Comparison of ENCODE assay signal across 27 cellular contexts in the genomic region with DNA sequence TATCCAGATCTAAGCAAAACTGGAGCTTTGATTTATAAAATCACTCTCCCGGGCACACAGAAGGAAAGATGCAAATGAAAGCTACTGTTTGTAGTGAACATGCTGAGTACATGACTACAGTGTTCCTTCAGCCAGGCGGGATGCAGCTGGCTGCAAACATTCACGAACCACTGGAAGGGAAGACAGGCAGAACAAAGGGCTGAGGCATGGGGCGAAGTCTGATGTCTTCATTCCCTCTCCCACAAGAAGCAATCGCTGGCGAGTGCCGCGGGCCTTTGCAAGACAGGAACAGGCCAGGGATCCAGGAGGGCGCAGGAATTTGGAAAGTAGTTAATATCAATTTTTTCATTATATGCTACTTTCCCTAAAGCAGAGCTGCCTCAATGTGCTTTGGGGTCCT.
DNase-seq lines count a peak whose midpoint lies in the region; FAIRE-seq and TF ChIP-seq lines count a peak whose summit lies in the region.
"Had no signal": no experiment of that assay in that cellular context is flagged by ENCODE, and none has a peak within 500 bp of the region (broad histone marks: within the 10 kb centered on the region; RNA-seq: fewer than 3 reads in every experiment).

No MANE protein-coding gene starts in this region.

- peaks cover 30% of the 10 kb centered on the region for H3K9me3 Mint-ChIP-seq in endodermal cell
- peaks cover 24% of the 10 kb centered on the region for H3K9me3 Mint-ChIP-seq in neural crest cell
- peaks cover 7% of the 10 kb centered on the region for H3K9me3 Mint-ChIP-seq in activated T-cell treated with anti-CD3 and anti-CD28 coated beads, Interleukin-2, amount 50 U/mL, for 24 hours

- H3K27me3 Mint-ChIP-seq in endodermal cell (ENCODE audit: insufficient read depth) (peaks cover 17% of the 10 kb centered on the region), neural crest cell (ENCODE audit: low read depth) (peaks cover 28% of the 10 kb centered on the region)
- H3K27me3 Mint-ChIP-seq in activated T-cell treated with anti-CD3 and anti-CD28 coated beads, Interleukin-2, amount 50 U/mL, for 24 hours = peaks cover 9% of the 10 kb centered on the region
- H3K27me3 Mint-ChIP-seq: activated CD4-positive, alpha-beta T cell treated with anti-CD3 and anti-CD28 coated beads, Interleukin-2, amount 10 ng/mL, durations not matched to agents 24 days and 14 days had no signal

- H3K4me1 Mint-ChIP-seq in endodermal cell (no peaks in the 10 kb centered on the region), neural crest cell (peaks cover 21% of the 10 kb centered on the region)
- no peaks in the 10 kb centered on the region for H3K4me1 Mint-ChIP-seq in activated T-cell treated with anti-CD3 and anti-CD28 coated beads, Interleukin-2, amount 50 U/mL, for 24 hours (ENCODE audit: low read depth)
- H3K4me1 Mint-ChIP-seq: activated CD4-positive, alpha-beta T cell treated with anti-CD3 and anti-CD28 coated beads, Interleukin-2, amount 10 ng/mL, durations not matched to agents 24 days and 14 days; stimulated activated effector memory CD8-positive, alpha-beta T cell treated with anti-CD3 and anti-CD28 coated beads, Interleukin-12 subunit alpha, Interleukin-12 subunit beta, amount 100 ng/mL, for 72 hours had no signal

- no peak overlapping the region for H3K9ac ChIP-seq in endodermal cell (ENCODE audit: extremely low read depth, low read length, poor library complexity, severe bottlenecking)
- H3K9ac ChIP-seq: BLaER1 treated with 17β-estradiol and CSF1 and Interleukin-3, amounts not matched to agents 10 nM and 100 nM; GM23248 had no signal

- FAIRE-seq in HTR-8/SVneo (lab: Jason Lieb, UNC) = no peak

- H3K4me3 ChIP-seq in endodermal cell (ENCODE audit: low read length) = no peak overlapping the region
- H3K4me3 ChIP-seq: BLaER1 treated with 17β-estradiol and CSF1 and Interleukin-3, amounts not matched to agents 10 nM and 100 nM; colonic mucosa; GM23248; SJCRH30 had no signal

- H3K9me3 ChIP-seq in endodermal cell (ENCODE audit: control insufficient read depth, low read length) = peaks cover 21% of the 10 kb centered on the region
- H3K9me3 ChIP-seq: colonic mucosa, SJCRH30 had no signal

- no peaks in the 10 kb centered on the region for H3K4me1 ChIP-seq in endodermal cell (ENCODE audit: control insufficient read depth, insufficient read depth, low read length)
- H3K4me1 ChIP-seq: BLaER1 treated with 17β-estradiol and CSF1 and Interleukin-3, amounts not matched to agents 10 nM and 100 nM; colonic mucosa; SJCRH30 had no signal

- no peak overlapping the region for H3K27ac ChIP-seq in endodermal cell (ENCODE audit: low read depth, low read length)
- H3K27ac ChIP-seq: BLaER1 treated with 17β-estradiol and CSF1 and Interleukin-3, amounts not matched to agents 10 nM and 100 nM; colonic mucosa; epithelial cell of prostate; GM23248; SJCRH30 had no signal

- DNase-seq in DMS79 (lab: John Stamatoyannopoulos, UW) = peak; percentile 23
- peak; percentile 22 for DNase-seq in NCI-H1105 (lab: John Stamatoyannopoulos, UW)
- DNase-seq in endodermal cell = peak; percentile 31
- peak; percentile 14 for DNase-seq in neural crest cell (ENCODE audit: low read depth, low spot score)
- no peak for DNase-seq in GM20000 (ENCODE audit: low spot score)
- DNase-seq in activated T-cell treated with anti-CD3 and anti-CD28 coated beads, Interleukin-2, amount 50 U/mL, for 24 hours = no peak
- no peak for DNase-seq in HTR-8/SVneo (ENCODE audit: insufficient read length, low spot score)
- DNase-seq: activated CD4-positive, alpha-beta T cell treated with anti-CD3 and anti-CD28 coated beads, Interleukin-2, amount 10 ng/mL, durations not matched to agents 24 days and 14 days; activated CD8-positive, alpha-beta memory T cell treated with anti-CD3 and anti-CD28 coated beads for 24 hours; activated effector memory CD4-positive, alpha-beta T cell treated with Interleukin-2 at 50 U/mL for 16 hours; activated T-cell treated with anti-CD3 and anti-CD28 coated beads for 4 hours; colonic mucosa; effector CD8-positive, alpha-beta T cell; GF-D8; GM23248; islet precursor cell; NCI-H187 treated with DMSO at 0.1 percent for 48 hours; NCI-H2227 treated with DMSO at 0.1 percent for 48 hours; SJCRH30; stimulated activated CD4-positive, alpha-beta T cell treated with anti-CD3 and anti-CD28 coated beads, Interleukin-15, amount 100 ng/mL, for 24 hours; SW 1271; T1000 had no signal

- H3K36me3 Mint-ChIP-seq in endodermal cell (ENCODE audit: low read depth) = no peaks in the 10 kb centered on the region
- H3K36me3 Mint-ChIP-seq in neural crest cell (ENCODE audit: low read depth) = peaks cover 2% of the 10 kb centered on the region
- no peaks in the 10 kb centered on the region for H3K36me3 Mint-ChIP-seq in activated T-cell treated with anti-CD3 and anti-CD28 coated beads, Interleukin-2, amount 50 U/mL, for 24 hours (ENCODE audit: low read depth)
- H3K36me3 Mint-ChIP-seq: stimulated activated effector memory CD8-positive, alpha-beta T cell treated with anti-CD3 and anti-CD28 coated beads, Interleukin-12 subunit alpha, Interleukin-12 subunit beta, amount 100 ng/mL, for 72 hours; type B pancreatic cell had no signal

- no peak for TF ChIP-seq CTCF in endodermal cell (conservative IDR thresholded peaks at IDR 0.05)
- no peak for TF ChIP-seq CTCF in neural crest cell (conservative IDR thresholded peaks at IDR 0.05)
- no peak for TF ChIP-seq CTCF in GM20000 (IDR thresholded peaks at IDR 0.05; ENCODE audit: extremely low read depth, missing control alignments)

- no peaks in the 10 kb centered on the region for H3K27me3 ChIP-seq in endodermal cell (ENCODE audit: control insufficient read depth, insufficient read depth, low read length, poor library complexity, severe bottlenecking)
- H3K27me3 ChIP-seq: BLaER1 treated with 17β-estradiol and CSF1 and Interleukin-3, amounts not matched to agents 10 nM and 100 nM; colonic mucosa had no signal

- no peaks in the 10 kb centered on the region for H3K36me3 ChIP-seq in endodermal cell (ENCODE audit: control insufficient read depth, insufficient read depth, low read length)
- H3K36me3 ChIP-seq: BLaER1 treated with 17β-estradiol and CSF1 and Interleukin-3, amounts not matched to agents 10 nM and 100 nM; colonic mucosa; SJCRH30 had no signal

- H3K27ac Mint-ChIP-seq in endodermal cell (no peak overlapping the region), neural crest cell (ENCODE audit: unreplicated experiment) (no peak overlapping the region)
- H3K27ac Mint-ChIP-seq in activated T-cell treated with anti-CD3 and anti-CD28 coated beads, Interleukin-2, amount 50 U/mL, for 24 hours = no peak overlapping the region
- H3K27ac Mint-ChIP-seq: activated CD4-positive, alpha-beta T cell treated with anti-CD3 and anti-CD28 coated beads, Interleukin-2, amount 10 ng/mL, durations not matched to agents 24 days and 14 days; activated naive CD4-positive, alpha-beta T cell treated with anti-CD3 and anti-CD28 coated beads, Interleukin-2, amount 50 U/mL, for 72 hours; stimulated activated effector memory CD8-positive, alpha-beta T cell treated with anti-CD3 and anti-CD28 coated beads, Interleukin-12 subunit alpha, Interleukin-12 subunit beta, amount 100 ng/mL, for 72 hours; type B pancreatic cell had no signal

- H3K4me3 Mint-ChIP-seq in endodermal cell (no peak overlapping the region), neural crest cell (no peak overlapping the region)
- H3K4me3 Mint-ChIP-seq in activated T-cell treated with anti-CD3 and anti-CD28 coated beads, Interleukin-2, amount 50 U/mL, for 24 hours = no peak overlapping the region
- H3K4me3 Mint-ChIP-seq: activated CD4-positive, alpha-beta T cell treated with anti-CD3 and anti-CD28 coated beads, Interleukin-2, amount 10 ng/mL, durations not matched to agents 24 days and 14 days; stimulated activated effector memory CD8-positive, alpha-beta T cell treated with anti-CD3 and anti-CD28 coated beads, Interleukin-12 subunit alpha, Interleukin-12 subunit beta, amount 100 ng/mL, for 72 hours; type B pancreatic cell had no signal

- WGBS in endodermal cell (ENCODE audit: insufficient coverage in 1 of 2, insufficient read length in 1 of 2), 2 experiments = 48 to 81% methylated on average over 4 to 8 of the region's 9 CpGs

Comparison
In these comparisons a context has a peak if more than half of its experiments do, and no peak if none do; other contexts are left out.
1. DNase-seq: peak in DMS79 (single experiment), NCI-H1105 (single experiment), endodermal cell (single experiment) and neural crest cell (single experiment); none in GM20000 (single experiment), activated T-cell treated with anti-CD3 and anti-CD28 coated beads, Interleukin-2, amount 50 U/mL, for 24 hours (single experiment) and HTR-8/SVneo (single experiment).